In the genomic region with DNA sequence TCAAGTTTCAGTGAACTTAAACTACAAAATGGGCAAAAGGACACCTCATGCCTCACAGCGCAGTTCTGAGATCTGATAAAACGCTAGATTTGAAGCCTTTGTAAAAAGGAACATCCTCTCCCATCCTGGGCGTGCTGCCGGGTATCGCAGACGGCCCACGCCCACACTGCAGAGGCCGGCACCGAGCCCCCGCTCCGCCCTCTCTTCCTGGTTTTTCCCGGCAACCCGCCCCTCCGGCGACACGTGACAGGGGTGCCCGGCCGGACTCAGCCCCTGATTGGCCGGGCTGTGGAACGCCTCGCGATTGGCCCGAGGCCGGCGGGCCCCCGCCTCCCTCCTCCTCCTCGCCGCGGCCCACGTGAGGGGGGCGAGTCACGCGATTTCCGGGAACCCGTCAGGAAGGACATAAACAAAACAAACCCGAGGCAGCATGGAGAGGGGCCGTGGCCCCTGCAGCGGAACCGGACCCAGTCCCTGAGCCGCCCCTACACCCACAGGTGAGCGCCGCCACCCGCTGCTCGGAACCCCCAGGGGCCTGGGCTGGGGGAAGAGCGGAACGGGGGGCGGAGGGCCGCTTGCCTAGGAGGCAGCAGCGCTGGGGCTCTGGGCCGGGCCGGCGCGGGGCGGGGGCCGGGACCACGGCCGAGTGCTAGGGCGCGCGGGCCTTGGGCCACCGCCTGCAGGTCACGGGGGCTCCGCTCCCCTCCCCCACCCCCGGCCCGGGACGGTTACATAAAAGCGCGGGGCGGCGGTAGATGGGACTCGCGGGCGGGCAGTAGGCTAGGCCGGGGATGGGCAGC, we compare ENCODE assay signal across 8 cellular contexts. TPM values are rescaled to one million over a fixed set of nuclear protein-coding genes. Genes with fewer than 3 reads are reported as not detected.
DNase-seq lines count a peak whose midpoint lies in the region; ATAC-seq and TF ChIP-seq lines count a peak whose summit lies in the region.

A gene with protein sequence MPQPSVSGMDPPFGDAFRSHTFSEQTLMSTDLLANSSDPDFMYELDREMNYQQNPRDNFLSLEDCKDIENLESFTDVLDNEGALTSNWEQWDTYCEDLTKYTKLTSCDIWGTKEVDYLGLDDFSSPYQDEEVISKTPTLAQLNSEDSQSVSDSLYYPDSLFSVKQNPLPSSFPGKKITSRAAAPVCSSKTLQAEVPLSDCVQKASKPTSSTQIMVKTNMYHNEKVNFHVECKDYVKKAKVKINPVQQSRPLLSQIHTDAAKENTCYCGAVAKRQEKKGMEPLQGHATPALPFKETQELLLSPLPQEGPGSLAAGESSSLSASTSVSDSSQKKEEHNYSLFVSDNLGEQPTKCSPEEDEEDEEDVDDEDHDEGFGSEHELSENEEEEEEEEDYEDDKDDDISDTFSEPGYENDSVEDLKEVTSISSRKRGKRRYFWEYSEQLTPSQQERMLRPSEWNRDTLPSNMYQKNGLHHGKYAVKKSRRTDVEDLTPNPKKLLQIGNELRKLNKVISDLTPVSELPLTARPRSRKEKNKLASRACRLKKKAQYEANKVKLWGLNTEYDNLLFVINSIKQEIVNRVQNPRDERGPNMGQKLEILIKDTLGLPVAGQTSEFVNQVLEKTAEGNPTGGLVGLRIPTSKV (plus strand): TSS at position 370 of the 800 bp plus-strand sequence. CDS start 24,424 bp downstream, outside the sequence.

- peak within 1 kb of the TSS; percentile 95 for H3K4me3 Mint-ChIP-seq in activated naive CD4-positive, alpha-beta T cell treated with anti-CD3 and anti-CD28 coated beads, Interleukin-2, amount 10 ng/mL, durations not matched to agents 7 days and 5 days

- peaks cover 44% of the 10 kb centered on the region for H3K4me1 Mint-ChIP-seq in activated naive CD4-positive, alpha-beta T cell treated with anti-CD3 and anti-CD28 coated beads, Interleukin-2, amount 10 ng/mL, durations not matched to agents 7 days and 5 days

- H3K36me3 Mint-ChIP-seq in activated naive CD4-positive, alpha-beta T cell treated with anti-CD3 and anti-CD28 coated beads, Interleukin-2, amount 10 ng/mL, durations not matched to agents 7 days and 5 days: peaks cover 4% of the 10 kb centered on the region

- H3K9ac ChIP-seq in SK-N-MC (ENCODE audit: insufficient read length): peak within 1 kb of the TSS; percentile 89

- no peak for TF ChIP-seq EP300 in gastroesophageal sphincter (IDR thresholded peaks at IDR 0.05)

- no peaks in the 10 kb centered on the region for H3K27me3 ChIP-seq in gastroesophageal sphincter

- DNase-seq in NCI-H1048 (lab: John Stamatoyannopoulos, UW): peak; percentile 90
- DNase-seq in SK-N-MC (ENCODE audit: low read depth, low spot score): no peak
- peak; percentile 99 for DNase-seq in activated naive CD4-positive, alpha-beta T cell treated with anti-CD3 and anti-CD28 coated beads, Interleukin-2, amount 10 ng/mL, durations not matched to agents 7 days and 5 days
- peak; percentile 63 for DNase-seq in non-pigmented ciliary epithelial cell (ENCODE audit: low read depth)
- peak; percentile 80 to 98 (median 96) for DNase-seq in substantia nigra (lab: John Stamatoyannopoulos, UW)

- H3K9me3 ChIP-seq in SK-N-MC (ENCODE audit: low read depth, low read length) (no peaks in the 10 kb centered on the region), gastroesophageal sphincter (no peaks in the 10 kb centered on the region)

- CTCF ChIA-PET in activated naive CD4-positive, alpha-beta T cell treated with anti-CD3 and anti-CD28 coated beads, Interleukin-2, amount 10 ng/mL, durations not matched to agents 7 days and 5 days (lab: Charles Lee): interaction anchor here (1.8 kb wide), 1 partner anchor 72 kb away, joined by 10 read pairs; a partner anchor contains a TSS

- WGBS in gastroesophageal sphincter (ENCODE audit: low coverage in 1 of 2), 2 donors: 0% methylated on average over 5 to 6 of the region's 74 CpGs

- H3K36me3 ChIP-seq in SK-N-MC (ENCODE audit: insufficient read depth, low read length) (no peaks in the 10 kb centered on the region), gastroesophageal sphincter (no peaks in the 10 kb centered on the region)

- H3K27ac Mint-ChIP-seq in activated naive CD4-positive, alpha-beta T cell treated with anti-CD3 and anti-CD28 coated beads, Interleukin-2, amount 10 ng/mL, durations not matched to agents 7 days and 5 days: peak within 1 kb of the TSS; percentile 96

- TF ChIP-seq POLR2A in gastroesophageal sphincter (IDR thresholded peaks at IDR 0.05): peak; percentile 39 to 51

- H3K9me3 Mint-ChIP-seq in activated naive CD4-positive, alpha-beta T cell treated with anti-CD3 and anti-CD28 coated beads, Interleukin-2, amount 10 ng/mL, durations not matched to agents 7 days and 5 days: no peaks in the 10 kb centered on the region

- H3K4me3 ChIP-seq in GM08714 (ENCODE audit: low read length) (peak within 1 kb of the TSS; percentile 92), SK-N-MC (peak within 1 kb of the TSS; percentile 93), gastroesophageal sphincter (peak within 1 kb of the TSS; percentile 73 to 95)

- no peak for TF ChIP-seq CTCF in gastroesophageal sphincter (IDR thresholded peaks at IDR 0.05)

- H3K27me3 Mint-ChIP-seq in activated naive CD4-positive, alpha-beta T cell treated with anti-CD3 and anti-CD28 coated beads, Interleukin-2, amount 10 ng/mL, durations not matched to agents 7 days and 5 days: peaks cover 4% of the 10 kb centered on the region

- peak; percentile 73 for ATAC-seq in HG02588 (IDR thresholded peaks at IDR 0.05; ENCODE audit: unreplicated experiment)
- ATAC-seq in gastroesophageal sphincter: peak; percentile 88

- H3K27ac ChIP-seq in SK-N-MC (peak within 1 kb of the TSS; percentile 92), gastroesophageal sphincter (peak within 1 kb of the TSS; percentile 95 to 100 (median 98)), substantia nigra (ENCODE audit: low read depth, low read length, poor library complexity, severe bottlenecking) (peak within 1 kb of the TSS; percentile 98)

- peaks cover 0 to 47% (median 17%) of the 10 kb centered on the region in 3 donors for H3K4me1 ChIP-seq in gastroesophageal sphincter

RNA-seq across cellular contexts. Expression of the gene that starts here (rescaled TPM):
- 10 to 100 TPM; 44.2 to 72.7 (median 64.0) TPM for total RNA-seq in gastroesophageal sphincter
